Comparison of ENCODE assay signal across 8 cellular contexts in the genomic region with DNA sequence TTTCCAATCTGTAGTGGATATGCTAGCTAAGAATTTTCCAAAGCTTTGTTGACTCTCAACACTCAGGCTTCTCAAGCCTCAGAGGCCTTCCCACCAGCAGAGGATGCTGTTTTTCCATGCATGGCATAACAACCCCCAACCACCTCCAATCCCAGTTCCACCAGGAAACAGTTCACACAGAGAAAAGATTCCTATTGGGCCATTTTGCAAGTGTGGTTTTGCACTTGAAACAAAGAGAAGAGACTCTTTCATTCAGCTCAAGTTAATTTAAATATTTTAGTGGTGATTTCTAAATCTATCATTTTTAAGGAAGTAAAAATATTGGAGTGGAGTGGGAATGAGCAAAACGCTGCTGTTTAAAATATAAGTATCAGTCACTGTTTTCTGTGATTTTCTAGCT.
DNase-seq lines count a peak whose midpoint lies in the region; ATAC-seq lines count a peak whose summit lies in the region.

No MANE protein-coding gene starts in this region.

- peak; percentile 85 for DNase-seq in AG20443 (ENCODE audit: low spot score)
- peak; percentile 46 for DNase-seq in HuH-7 (ENCODE audit: low spot score)
- DNase-seq in OCI-M1 (lab: John Stamatoyannopoulos, UW): peak; percentile 89
- DNase-seq in epithelial cell of prostate (ENCODE audit: low read depth, low spot score): peak; percentile 33
- peak; percentile 77 for DNase-seq in mucosa of gallbladder (ENCODE audit: low spot score)
- DNase-seq in stimulated activated CD4-positive, alpha-beta T cell treated with anti-CD3 and anti-CD28 coated beads, Interleukin-2, amount 100 ng/mL, for 24 hours: no peak

- no peak overlapping the region for H3K27ac ChIP-seq in epithelial cell of prostate

- ATAC-seq in HG02885 (IDR thresholded peaks at IDR 0.05; ENCODE audit: poor library complexity, unreplicated experiment) (no peak), HG03354 (IDR thresholded peaks at IDR 0.05; ENCODE audit: poor library complexity, severe bottlenecking, unreplicated experiment) (no peak)

Comparison
In these comparisons a context has a peak if more than half of its experiments do, and no peak if none do; other contexts are left out.
1. DNase-seq: peak in AG20443 (single experiment), HuH-7 (single experiment), OCI-M1 (single experiment), epithelial cell of prostate (single experiment) and mucosa of gallbladder (single experiment); none in stimulated activated CD4-positive, alpha-beta T cell treated with anti-CD3 and anti-CD28 coated beads, Interleukin-2, amount 100 ng/mL, for 24 hours (0 of 2).